In genomic region chr18:73511751-73512525, GRCh38 we compare ENCODE assay signal across 23 cellular contexts.
DNase-seq lines count a peak whose midpoint lies in the region; ATAC-seq and TF ChIP-seq lines count a peak whose summit lies in the region.
"Had no signal": no experiment of that assay in that cellular context is flagged by ENCODE, and none has a peak within 500 bp of the region (broad histone marks: within the 10 kb centered on the region; RNA-seq: fewer than 3 reads in every experiment).

No MANE protein-coding gene starts in this region.

- H3K9me3 ChIP-seq in SK-N-SH, result no peaks in the 10 kb centered on the region
- H3K9me3 ChIP-seq: sigmoid colon had no signal

- H3K4me2 ChIP-seq in SK-N-SH, result no peak overlapping the region
- H3K4me2 ChIP-seq: GM23338 had no signal

- TF ChIP-seq CTCF in SK-N-SH (IDR thresholded peaks at IDR 0.05), result no peak

- no peaks in the 10 kb centered on the region for H4K20me1 ChIP-seq in SK-N-SH (ENCODE audit: insufficient read depth)

- no peak overlapping the region; a peak in 1 of 4 replicates for H3K27ac ChIP-seq in SK-N-SH (ENCODE audit: low read depth in 2 of 2, low read length in 1 of 2)
- H3K27ac ChIP-seq: sigmoid colon had no signal

- TF ChIP-seq EP300 in SK-N-SH (IDR thresholded peaks at IDR 0.05; ENCODE audit: borderline replicate concordance in 1 of 2, low read depth in 1 of 2, low read length in 1 of 2), result no peak

- no peaks in the 10 kb centered on the region for H3K27me3 ChIP-seq in SK-N-SH (ENCODE audit: insufficient read depth)
- H3K27me3 ChIP-seq: sigmoid colon had no signal

- DNase-seq in SK-N-SH, result no peak
- peak; percentile 9 for DNase-seq in NCI-H1436 (lab: John Stamatoyannopoulos, UW)
- peak; percentile 44 for DNase-seq in dermis blood vessel endothelial cell
- no peak for DNase-seq in SKM-1 (lab: John Stamatoyannopoulos, UW; ENCODE audit: unreplicated experiment)
- no peak for DNase-seq in HPDE6-E6E7 (ENCODE audit: extremely low spot score)
- DNase-seq: activated CD4-positive, alpha-beta T cell treated with anti-CD3 and anti-CD28 coated beads for 4 hours; activated naive CD4-positive, alpha-beta T cell treated with anti-CD3 and anti-CD28 coated beads, Interleukin-2, amount 10 ng/mL, durations not matched to agents 7 days and 5 days; activated T-cell treated with anti-CD3 and anti-CD28 coated beads, Interleukin-2, amount 50 U/mL, for 48 hours; amygdala; CD4-positive, alpha-beta memory T cell; cerebellar nuclear complex; Kasumi-1; kidney glomerular epithelial cell; mammary epithelial cell; NCI-H1048; NCI-H82; OCI-M1; Right ventricle myocardium superior; sigmoid colon had no signal

- H3K79me2 ChIP-seq in SK-N-SH (ENCODE audit: insufficient read depth), result no peaks in the 10 kb centered on the region

- CTCF ChIA-PET in SK-N-SH (lab: Yijun Ruan, JAX), result no interaction called here

- H3K36me3 ChIP-seq in SK-N-SH (replicated peaks in 1 of 2; ENCODE audit: control insufficient read depth in 1 of 2, insufficient read depth in 2 of 2, low read length in 1 of 2), result no peaks in the 10 kb centered on the region
- H3K36me3 ChIP-seq: sigmoid colon had no signal

- no peak for TF ChIP-seq RAD21 in SK-N-SH (IDR thresholded peaks at IDR 0.05; ENCODE audit: low read length)

- ATAC-seq in SK-N-SH treated with all-trans-retinoic acid at 6 μM for 48 hours, result peak; percentile 49
- ATAC-seq in GM21717 (IDR thresholded peaks at IDR 0.05; ENCODE audit: unreplicated experiment), result no peak
- ATAC-seq in GM19035 (IDR thresholded peaks at IDR 0.05; ENCODE audit: unreplicated experiment), result no peak
- ATAC-seq: GM23338 had no signal

- H3K4me1 ChIP-seq in SK-N-SH (ENCODE audit: control insufficient read depth in 1 of 2, insufficient read depth in 2 of 2, low read depth in 1 of 2, low read length in 1 of 2), result no peaks in the 10 kb centered on the region; a peak in 2 of 4 replicates
- H3K4me1 ChIP-seq: sigmoid colon had no signal

- no peaks in the 10 kb centered on the region for H3K9me2 ChIP-seq in SK-N-SH

- POLR2A ChIA-PET in SK-N-SH (lab: Yijun Ruan, JAX), result no interaction called here

- 24% methylated on average over 12 of the region's 12 CpGs for WGBS in SK-N-SH (ENCODE audit: low lambda C conversion rate)

- no peak overlapping the region for H3K4me3 ChIP-seq in SK-N-SH (ENCODE audit: low read depth in 2 of 2, low read length in 1 of 2)
- H3K4me3 ChIP-seq: GM23338, sigmoid colon had no signal

- H3F3A ChIP-seq in SK-N-SH (replicated peaks; ENCODE audit: insufficient read depth), result peaks cover 16% of the 10 kb centered on the region

- H3K9ac ChIP-seq in SK-N-SH, result no peak overlapping the region

- H2AFZ ChIP-seq in SK-N-SH (ENCODE audit: low read depth), result no peak overlapping the region; the same call in 1 of the 2 replicates

TF ChIP-seq in SK-N-SH treated with all-trans-retinoic acid at 6 μM for 48 hours, 23 proteins besides CTCF, POLR2A, EP300 and RAD21 (continues in another document):
- TF ChIP-seq TOX (CRISPR knock-in tag; IDR thresholded peaks at IDR 0.05; ENCODE audit: borderline replicate concordance), result no peak
- TF ChIP-seq ARNTL (CRISPR knock-in tag; IDR thresholded peaks at IDR 0.05; ENCODE audit: borderline replicate concordance, low read depth), result no peak
- no peak for TF ChIP-seq TSHZ2 (CRISPR knock-in tag; IDR thresholded peaks at IDR 0.05)
- TF ChIP-seq ZFP30 (CRISPR knock-in tag; IDR thresholded peaks at IDR 0.05), result no peak
- no peak for TF ChIP-seq GLIS3 (CRISPR knock-in tag; IDR thresholded peaks at IDR 0.05)
- TF ChIP-seq CSRNP3 (CRISPR knock-in tag; IDR thresholded peaks at IDR 0.05), result no peak
- TF ChIP-seq ISL1 (CRISPR knock-in tag; IDR thresholded peaks at IDR 0.05), result no peak
- no peak for TF ChIP-seq PPARA (CRISPR knock-in tag; IDR thresholded peaks at IDR 0.05; ENCODE audit: borderline replicate concordance)
- TF ChIP-seq OSR1 (CRISPR knock-in tag; IDR thresholded peaks at IDR 0.05), result no peak
- no peak for TF ChIP-seq ZC3H10 (CRISPR knock-in tag; IDR thresholded peaks at IDR 0.05)

TF ChIP-seq in SK-N-SH, 30 proteins besides CTCF, POLR2A, EP300 and RAD21:
- no peak for TF ChIP-seq USF2 (IDR thresholded peaks at IDR 0.05; ENCODE audit: borderline replicate concordance, low read depth, low read length)
- TF ChIP-seq NFIC (IDR thresholded peaks at IDR 0.05; ENCODE audit: borderline replicate concordance), result no peak
- no peak for TF ChIP-seq MEF2A (IDR thresholded peaks at IDR 0.05; ENCODE audit: borderline replicate concordance, low read depth)
- no peak for TF ChIP-seq YY1 (IDR thresholded peaks at IDR 0.05; ENCODE audit: low read depth)
- TF ChIP-seq GATA2 (CRISPR knock-in tag; IDR thresholded peaks at IDR 0.05), result no peak
- no peak for TF ChIP-seq FOXJ3 (CRISPR knock-in tag; IDR thresholded peaks at IDR 0.05)

Comparison
In these comparisons a context has a peak if more than half of its experiments do, and no peak if none do; other contexts are left out.
1. DNase-seq: peak in NCI-H1436 (single experiment) and dermis blood vessel endothelial cell (single experiment); none in SK-N-SH (single experiment), SKM-1 (single experiment) and HPDE6-E6E7 (single experiment).